ENCODE assay signal across 7 cellular contexts in genomic region chr5:178204205-178205009, GRCh38. TPM values are rescaled to one million over a fixed set of nuclear protein-coding genes. Genes with fewer than 3 reads are reported as not detected.
DNase-seq lines count a peak whose midpoint lies in the region; ATAC-seq and TF ChIP-seq lines count a peak whose summit lies in the region.

Gene HNRNPAB, plus strand, starts transcription at chr5:178204533. Its CDS starts 305 bp downstream, at chr5:178204838.

- H3K27me3 ChIP-seq in hepatocyte: no peaks in the 10 kb centered on the region

- H2AFZ ChIP-seq in hepatocyte: peak within 1 kb of the TSS; percentile 77

- peak; percentile 76 for ATAC-seq in GM18505 (IDR thresholded peaks at IDR 0.05; ENCODE audit: unreplicated experiment)
- ATAC-seq in HG02973 (IDR thresholded peaks at IDR 0.05; ENCODE audit: unreplicated experiment): peak; percentile 79

- in situ Hi-C loops in astrocyte of the cerebellum (cut with HindIII; ENCODE audit: low sequenced_read_pairs): no loop called here

- no peaks in the 10 kb centered on the region for H3K9me2 ChIP-seq in hepatocyte (replicated peaks; ENCODE audit: insufficient read depth)

- H3K36me3 ChIP-seq in hepatocyte (replicated peaks; ENCODE audit: insufficient read depth, low read depth): no peaks in the 10 kb centered on the region

- WGBS in hepatocyte (ENCODE audit: low lambda C conversion rate, missing lambda C conversion rate): under 1% methylated on average over 96 of the region's 111 CpGs

- TF ChIP-seq POLR2A in GM18505 (IDR thresholded peaks at IDR 0.05; ENCODE audit: borderline replicate concordance, extremely low read depth, insufficient read depth, insufficient read length): peak; percentile 100

- H3K4me3 ChIP-seq in astrocyte of the cerebellum (ENCODE audit: low read depth, low read length) (peak within 1 kb of the TSS; percentile 70), hepatocyte (peak within 1 kb of the TSS; percentile 90)

- H3K79me2 ChIP-seq in hepatocyte: peaks cover 42% of the 10 kb centered on the region

- TF ChIP-seq CTCF in astrocyte of the cerebellum (IDR thresholded peaks at IDR 0.05; ENCODE audit: low read depth, low read length, missing control alignments): no peak
- TF ChIP-seq CTCF in hepatocyte (IDR thresholded peaks at IDR 0.05; ENCODE audit: poor library complexity): no peak

- peak; percentile 91 for DNase-seq in NCI-H2029 (lab: John Stamatoyannopoulos, UW)
- peak; percentile 92 for DNase-seq in T-helper 22 cell (ENCODE audit: low read depth)
- peak; percentile 93 for DNase-seq in astrocyte of the cerebellum (ENCODE audit: low read depth)
- DNase-seq in hepatocyte (ENCODE audit: low spot score): peak; percentile 97
- peak; percentile 99 for DNase-seq in retina

- peaks cover 26% of the 10 kb centered on the region for H3K4me1 ChIP-seq in hepatocyte (ENCODE audit: insufficient read depth)

- no peaks in the 10 kb centered on the region for H3K9me3 ChIP-seq in hepatocyte (ENCODE audit: low read depth)

- peaks cover 43% of the 10 kb centered on the region for H4K20me1 ChIP-seq in hepatocyte (ENCODE audit: insufficient read depth, poor library complexity, severe bottlenecking)

- peak within 1 kb of the TSS; percentile 94 for H3K27ac ChIP-seq in hepatocyte

- H3K4me2 ChIP-seq in hepatocyte: peak within 1 kb of the TSS; percentile 93

RNA-seq across cellular contexts. Expression of gene HNRNPAB, which starts in this region (rescaled TPM):
- 83.2 and 85.2 TPM in 2 replicates for total RNA-seq in hepatocyte
- 169 and 175 TPM in 2 replicates for polyA plus RNA-seq in hepatocyte

Comparison
In these comparisons a context has a peak if more than half of its experiments do, and no peak if none do; other contexts are left out.
1. Peak in every context shown above with its lines: DNase-seq, ATAC-seq, H3K4me3 ChIP-seq and H3K27ac ChIP-seq.